In the genomic region with DNA sequence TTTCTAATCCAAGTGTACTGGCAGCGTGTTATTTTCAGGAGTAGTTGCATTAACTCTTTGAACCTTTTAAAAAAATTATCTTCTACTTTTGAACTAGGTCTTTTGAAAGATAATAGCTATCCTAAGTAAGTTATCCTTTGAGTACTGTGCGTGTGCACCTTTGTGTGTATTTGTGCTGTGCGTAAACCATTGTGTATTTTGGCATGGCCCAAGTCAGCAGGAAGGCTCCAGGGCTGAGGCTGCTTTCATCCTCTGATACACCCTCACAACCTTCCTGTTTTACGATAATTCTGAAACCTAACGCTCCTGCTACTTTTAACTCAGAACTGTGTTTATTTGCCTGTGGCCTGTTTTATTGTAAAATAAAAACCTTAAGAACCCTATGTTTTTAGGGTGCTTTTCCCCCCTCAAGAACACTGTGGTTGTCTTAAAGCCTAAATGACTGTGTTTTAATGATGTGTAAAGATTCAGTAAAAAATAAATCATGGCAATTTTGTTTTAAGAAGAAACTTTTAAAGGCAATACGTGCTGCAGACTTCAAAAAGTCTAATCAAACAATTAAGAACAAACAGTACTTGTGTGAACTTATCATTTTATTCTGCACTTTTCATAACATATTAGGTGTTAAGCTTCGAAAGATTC, we compare ENCODE assay signal across 11 cellular contexts. TPM values are rescaled to one million over a fixed set of nuclear protein-coding genes. Genes with fewer than 3 reads are reported as not detected.
DNase-seq lines count a peak whose midpoint lies in the region; ATAC-seq, FAIRE-seq and TF ChIP-seq lines count a peak whose summit lies in the region.
"Had no signal": no experiment of that assay in that cellular context is flagged by ENCODE, and none has a peak within 500 bp of the region (broad histone marks: within the 10 kb centered on the region; RNA-seq: fewer than 3 reads in every experiment).

No MANE protein-coding gene starts in this region.

- CTCF ChIA-PET in WTC11 (lab: Charles Lee): interaction anchor here (1.0 kb wide), 1 partner anchor 200 kb away, joined by 3 read pairs; no protein-coding TSS in a partner anchor

- no peaks in the 10 kb centered on the region for H3K27me3 Mint-ChIP-seq in WTC11 (ENCODE audit: low read depth)

- no peaks in the 10 kb centered on the region for H3K9me3 Mint-ChIP-seq in WTC11

- no peaks in the 10 kb centered on the region for H3K27me3 ChIP-seq in prostate gland (replicated peaks; ENCODE audit: insufficient read depth)
- H3K27me3 ChIP-seq: pancreas had no signal

- peaks cover 8% of the 10 kb centered on the region for H3K4me1 Mint-ChIP-seq in WTC11

- POLR2A ChIA-PET in WTC11 (lab: Charles Lee): no interaction called here

- no peaks in the 10 kb centered on the region for H3K9me3 ChIP-seq in prostate gland
- H3K9me3 ChIP-seq: pancreas had no signal

- ATAC-seq in WTC11 (no peak), GM21526 (IDR thresholded peaks at IDR 0.05; ENCODE audit: low FRiP score, unreplicated experiment) (no peak)

- H3K27ac Mint-ChIP-seq in WTC11: no peak overlapping the region

- H3K36me3 ChIP-seq in prostate gland: no peaks in the 10 kb centered on the region
- H3K36me3 ChIP-seq: pancreas had no signal

- intact Hi-C loops in prostate gland (cut with DNase I): no loop called here

- DNase-seq in GM12892 (ENCODE audit: insufficient read length): no peak
- DNase-seq in M059J (ENCODE audit: low read depth): peak; percentile 70
- peak; percentile 73 for DNase-seq in astrocyte of the hippocampus (ENCODE audit: low read depth, low spot score)
- peak; percentile 52 for DNase-seq in prostate gland (ENCODE audit: low spot score)
- no peak for DNase-seq in NCI-H187 treated with DMSO at 0.1 percent for 48 hours (lab: John Stamatoyannopoulos, UW)
- DNase-seq in WTC11 (ENCODE audit: low spot score): no peak
- DNase-seq in GDM1 (lab: John Stamatoyannopoulos, UW): no peak
- DNase-seq: cortex of kidney, MM.1S, pancreas had no signal

- WGBS in prostate gland: 6% methylated on average over 7 of the region's 7 CpGs

- H3K4me3 Mint-ChIP-seq in WTC11: no peak overlapping the region

- no peaks in the 10 kb centered on the region for H3K36me3 Mint-ChIP-seq in WTC11

- TF ChIP-seq POLR2A in GM12892 (IDR thresholded peaks at IDR 0.05; ENCODE audit: low read depth, low read length): no peak
- no peak for TF ChIP-seq POLR2A in prostate gland (IDR thresholded peaks at IDR 0.05)

- FAIRE-seq in GM12892 (lab: Jason Lieb, UNC): peak; percentile 82
- FAIRE-seq: pancreas had no signal

- H3K27ac ChIP-seq in prostate gland: peak overlapping the region in 1 of 2 donors; percentile 11
- H3K27ac ChIP-seq: pancreas had no signal

- TF ChIP-seq CTCF in prostate gland (IDR thresholded peaks at IDR 0.05) (no peak), WTC11 (IDR thresholded peaks at IDR 0.05) (no peak)

- no peaks in the 10 kb centered on the region for H3K4me1 ChIP-seq in prostate gland (replicated peaks)

- H3K4me3 ChIP-seq in prostate gland: no peak overlapping the region
- H3K4me3 ChIP-seq: pancreas had no signal

TF ChIP-seq in WTC11, 78 proteins besides CTCF, POLR2A, EP300 and RAD21:
- TF ChIP-seq TCF7 (CRISPR knock-in tag; IDR thresholded peaks at IDR 0.05; ENCODE audit: low read depth) (no peak), MXD4 (CRISPR knock-in tag; IDR thresholded peaks at IDR 0.05; ENCODE audit: borderline replicate concordance) (no peak), HMGA2 (CRISPR knock-in tag; IDR thresholded peaks at IDR 0.05) (no peak)

RNA-seq across cellular contexts. Expression of a gene that starts 57.5 kb away (rescaled TPM):
- 21.3 TPM for polyA plus RNA-seq in GM12892 (2012; ENCODE audit: missing spikeins)
- 25.3 and 27.6 TPM in 2 replicates for total RNA-seq in M059J (2014; rRNA removed; shearing (Covaris generic))
- total RNA-seq in prostate gland (10 to 100 TPM in 1 of 2 donors, 1 to 10 TPM in 1; 8.3 to 31.9 TPM), WTC11 (2021) (14.6 to 18.8 TPM (median 18.0 TPM) in 3 replicates)

Comparison
In these comparisons a context has a peak if more than half of its experiments do, and no peak if none do; other contexts are left out.
1. DNase-seq: peak in M059J (single experiment), astrocyte of the hippocampus (single experiment) and prostate gland (single experiment); none in GM12892 (single experiment), NCI-H187 treated with DMSO at 0.1 percent for 48 hours (single experiment), WTC11 (single experiment) and GDM1 (single experiment).